Comparison of ENCODE assay signal across 14 cellular contexts in genomic region chr16:4386452-4386813, GRCh38. TPM values are rescaled to one million over a fixed set of nuclear protein-coding genes. Genes with fewer than 3 reads are reported as not detected.
DNase-seq lines count a peak whose midpoint lies in the region; TF ChIP-seq lines count a peak whose summit lies in the region.
"Had no signal": no experiment of that assay in that cellular context is flagged by ENCODE, and none has a peak within 500 bp of the region (broad histone marks: within the 10 kb centered on the region; RNA-seq: fewer than 3 reads in every experiment).

No MANE protein-coding gene starts in this region.

- H3K79me2 ChIP-seq in mammary epithelial cell (ENCODE audit: insufficient read depth, low read length), result no peaks in the 10 kb centered on the region

- TF ChIP-seq POLR2A in breast epithelium (IDR thresholded peaks at IDR 0.05), result no peak
- no peak for TF ChIP-seq POLR2A in uterus (IDR thresholded peaks at IDR 0.05)

- CTCF ChIA-PET in mammary epithelial cell (lab: Charles Lee; ENCODE audit: low non-redundant PET), result no interaction called here
- CTCF ChIA-PET in CD8-positive, alpha-beta memory T cell (lab: Charles Lee), result no interaction called here

- H3K27ac ChIP-seq in breast epithelium, result peak overlapping the region; percentile 66 to 85
- no peak overlapping the region for H3K27ac ChIP-seq in mammary epithelial cell (ENCODE audit: insufficient read depth, low read depth, low read length)
- no peak overlapping the region for H3K27ac ChIP-seq in endodermal cell (ENCODE audit: low read depth, low read length)
- H3K27ac ChIP-seq in mesodermal cell (ENCODE audit: low read depth, low read length, severe bottlenecking), result peak overlapping the region; percentile 29
- peak overlapping the region; percentile 65 to 68 for H3K27ac ChIP-seq in uterus
- no peak overlapping the region for H3K27ac ChIP-seq in CD8-positive, alpha-beta memory T cell (ENCODE audit: low read depth, low read length)
- H3K27ac ChIP-seq: PC-9 had no signal

- no TSS peak for BruUV-seq in mammary epithelial cell (replicated peaks; lab: Mats Ljungman, UMichigan)

- in situ Hi-C loops in mammary epithelial cell (cut with MboI; ENCODE audit: low sequenced_read_pairs in 2 of 2), result no loop called here

- TF ChIP-seq CTCF in breast epithelium (IDR thresholded peaks at IDR 0.05), result no peak
- no peak for TF ChIP-seq CTCF in mammary epithelial cell (conservative IDR thresholded peaks at IDR 0.05 in 1 of 2, IDR thresholded peaks at IDR 0.05 in 1 of 2; ENCODE audit: extremely low read depth in 1 of 2, insufficient read depth in 1 of 2, low read depth in 1 of 2, low read length in 2 of 2)
- no peak for TF ChIP-seq CTCF in endodermal cell (conservative IDR thresholded peaks at IDR 0.05)
- TF ChIP-seq CTCF in uterus (IDR thresholded peaks at IDR 0.05), result no peak

- H3K36me3 Mint-ChIP-seq in endodermal cell (ENCODE audit: low read depth), result no peaks in the 10 kb centered on the region
- peaks cover 0 to 85% (median 4%) of the 10 kb centered on the region in 3 donors for H3K36me3 Mint-ChIP-seq in CD8-positive, alpha-beta memory T cell
- H3K36me3 Mint-ChIP-seq: activated naive CD8-positive, alpha-beta T cell treated with anti-CD3 and anti-CD28 coated beads for 36 hours had no signal

- dilution Hi-C loops in mammary epithelial cell (cut with HindIII; ENCODE audit: low sequenced_read_pairs), result no loop called here

- H4K20me1 ChIP-seq in mammary epithelial cell (ENCODE audit: insufficient read depth, low read length), result no peaks in the 10 kb centered on the region

- no peak overlapping the region for H3K27ac Mint-ChIP-seq in endodermal cell
- H3K27ac Mint-ChIP-seq in CD8-positive, alpha-beta memory T cell, result peak overlapping the region in 4 of 8 donors; percentile 17 to 79 (median 44)

- H3K9me3 ChIP-seq in breast epithelium (no peaks in the 10 kb centered on the region), mammary epithelial cell (replicated peaks; ENCODE audit: insufficient read depth, low read length) (no peaks in the 10 kb centered on the region), endodermal cell (ENCODE audit: control insufficient read depth, low read length) (no peaks in the 10 kb centered on the region), mesodermal cell (ENCODE audit: control insufficient read depth, low read length) (no peaks in the 10 kb centered on the region), uterus (no peaks in the 10 kb centered on the region)
- no peaks in the 10 kb centered on the region for H3K9me3 ChIP-seq in CD8-positive, alpha-beta memory T cell (ENCODE audit: low read length)

- H3K4me3 Mint-ChIP-seq in endodermal cell, result no peak overlapping the region
- H3K4me3 Mint-ChIP-seq in CD8-positive, alpha-beta memory T cell, result peak overlapping the region in 1 of 7 donors; percentile 52
- H3K4me3 Mint-ChIP-seq: activated naive CD8-positive, alpha-beta T cell treated with anti-CD3 and anti-CD28 coated beads for 36 hours had no signal

- H3K4me2 ChIP-seq in mammary epithelial cell (ENCODE audit: insufficient read depth, low read depth, low read length), result no peak overlapping the region
- H3K4me2 ChIP-seq: PC-9 had no signal

- H3K9ac ChIP-seq in mammary epithelial cell (ENCODE audit: insufficient read depth, low read length) (no peak overlapping the region), endodermal cell (ENCODE audit: extremely low read depth, low read length, poor library complexity, severe bottlenecking) (no peak overlapping the region)

- H3K27me3 Mint-ChIP-seq in endodermal cell (ENCODE audit: insufficient read depth), result no peaks in the 10 kb centered on the region
- H3K27me3 Mint-ChIP-seq in CD8-positive, alpha-beta memory T cell, result no peaks in the 10 kb centered on the region
- H3K27me3 Mint-ChIP-seq: activated naive CD8-positive, alpha-beta T cell treated with anti-CD3 and anti-CD28 coated beads for 36 hours had no signal

- H3K36me3 ChIP-seq in breast epithelium (peaks cover 4% of the 10 kb centered on the region), mammary epithelial cell (ENCODE audit: insufficient read depth, low read length) (no peaks in the 10 kb centered on the region), endodermal cell (ENCODE audit: control insufficient read depth, insufficient read depth, low read length) (no peaks in the 10 kb centered on the region), mesodermal cell (ENCODE audit: control insufficient read depth, insufficient read depth, low read length) (peaks cover 25% of the 10 kb centered on the region), uterus (no peaks in the 10 kb centered on the region)
- peaks cover 31% of the 10 kb centered on the region for H3K36me3 ChIP-seq in CD8-positive, alpha-beta memory T cell (ENCODE audit: insufficient read depth, low read length)

- H3K4me1 ChIP-seq in breast epithelium, result peaks cover 4 to 15% of the 10 kb centered on the region in 2 donors
- H3K4me1 ChIP-seq in mammary epithelial cell (ENCODE audit: insufficient read depth, low read length), result peaks cover 9% of the 10 kb centered on the region
- H3K4me1 ChIP-seq in endodermal cell (ENCODE audit: control insufficient read depth, insufficient read depth, low read length), result no peaks in the 10 kb centered on the region
- H3K4me1 ChIP-seq in mesodermal cell (ENCODE audit: control insufficient read depth, insufficient read depth, low read length, poor library complexity, severe bottlenecking), result peaks cover 56% of the 10 kb centered on the region
- H3K4me1 ChIP-seq in uterus, result peaks cover 0 to 15% of the 10 kb centered on the region in 2 donors
- no peaks in the 10 kb centered on the region for H3K4me1 ChIP-seq in CD8-positive, alpha-beta memory T cell (ENCODE audit: insufficient read depth, low read length)

- 33% methylated on average over 1 of the region's 8 CpGs for WGBS in mammary epithelial cell (ENCODE audit: low coverage, missing lambda C conversion rate)
- 68 to 92% methylated on average over 3 to 8 of the region's 8 CpGs for WGBS in endodermal cell (ENCODE audit: insufficient coverage in 1 of 2, insufficient read length in 1 of 2), 2 experiments
- WGBS in mesodermal cell (ENCODE audit: insufficient coverage in 2 of 2), 2 experiments, result 81% methylated on average over 7 of the region's 8 CpGs

- H3K4me3 ChIP-seq in breast epithelium (no peak overlapping the region), mammary epithelial cell (replicated peaks in 1 of 3; ENCODE audit: insufficient read depth in 1 of 3, low read depth in 2 of 3, low read length in 3 of 3) (no peak overlapping the region), endodermal cell (ENCODE audit: low read length) (no peak overlapping the region), mesodermal cell (ENCODE audit: extremely low read depth, insufficient read depth, low read length, poor library complexity, severe bottlenecking) (no peak overlapping the region), uterus (no peak overlapping the region)
- no peak overlapping the region for H3K4me3 ChIP-seq in CD8-positive, alpha-beta memory T cell (ENCODE audit: low read length)
- H3K4me3 ChIP-seq: lung, PC-9 had no signal

- no peak overlapping the region for H2AFZ ChIP-seq in mammary epithelial cell (ENCODE audit: low read depth, low read length)
- H2AFZ ChIP-seq: PC-9 had no signal

- POLR2A ChIA-PET in CD8-positive, alpha-beta memory T cell (lab: Charles Lee), result no interaction called here

- intact Hi-C loops in breast epithelium (cut with DNase I; ENCODE audit: low total_unique reads) (no loop called here), mammary epithelial cell (cut with micrococcal nuclease) (no loop called here), uterus (cut with DNase I; ENCODE audit: low total_unique reads) (no loop called here)

- H3K27me3 ChIP-seq in breast epithelium, result no peaks in the 10 kb centered on the region
- no peaks in the 10 kb centered on the region for H3K27me3 ChIP-seq in mammary epithelial cell (ENCODE audit: insufficient read depth, low read length)
- no peaks in the 10 kb centered on the region for H3K27me3 ChIP-seq in endodermal cell (ENCODE audit: control insufficient read depth, insufficient read depth, low read length, poor library complexity, severe bottlenecking)
- H3K27me3 ChIP-seq in uterus, result no peaks in the 10 kb centered on the region
- H3K27me3 ChIP-seq in CD8-positive, alpha-beta memory T cell (ENCODE audit: insufficient read depth, low read length, poor library complexity, severe bottlenecking), result no peaks in the 10 kb centered on the region

- no peaks in the 10 kb centered on the region for H3K9me3 Mint-ChIP-seq in endodermal cell
- H3K9me3 Mint-ChIP-seq in CD8-positive, alpha-beta memory T cell, result peaks cover 0 to 2% (median 0%) of the 10 kb centered on the region in 5 donors
- H3K9me3 Mint-ChIP-seq: activated naive CD8-positive, alpha-beta T cell treated with anti-CD3 and anti-CD28 coated beads for 36 hours had no signal

- DNase-seq in breast epithelium (ENCODE audit: low spot score in 2 of 2), result no peak
- DNase-seq in mammary epithelial cell, result no peak
- DNase-seq in endodermal cell, result peak; percentile 46
- no peak for DNase-seq in uterus
- DNase-seq in mesenteric fat pad (ENCODE audit: low spot score), result no peak
- DNase-seq in CD8-positive, alpha-beta memory T cell, result no peak
- DNase-seq in C1 segment of cervical spinal cord (lab: John Stamatoyannopoulos, UW), result no peak
- DNase-seq: ACHN; activated naive CD8-positive, alpha-beta T cell treated with anti-CD3 and anti-CD28 coated beads for 36 hours; KG1; NCI-H2107; PC-9 had no signal

- H3K4me1 Mint-ChIP-seq in endodermal cell, result peaks cover 6% of the 10 kb centered on the region
- peaks cover 0 to 9% (median 2%) of the 10 kb centered on the region in 3 donors for H3K4me1 Mint-ChIP-seq in CD8-positive, alpha-beta memory T cell
- H3K4me1 Mint-ChIP-seq: activated naive CD8-positive, alpha-beta T cell treated with anti-CD3 and anti-CD28 coated beads for 36 hours had no signal

RNA-seq across cellular contexts. Expression of gene VASN, which starts 14.8 kb away (rescaled TPM):
- total RNA-seq in breast epithelium, result 10 to 100 TPM; 14.8 to 28.5 (median 16.1) TPM
- 10 to 100 TPM in 1 of 2 donors, 1 to 10 TPM in 1; 5.0 to 25.5 TPM for total RNA-seq in mammary epithelial cell
- 1.9 TPM for polyA plus RNA-seq in mammary epithelial cell
- polyA minus RNA-seq in mammary epithelial cell, result 0.67 TPM
- 10 to 100 TPM; 10.4 to 12.1 TPM for total RNA-seq in endodermal cell
- 11.5 TPM for polyA plus RNA-seq in endodermal cell (2013, experiment 1 of 2)
- 11.6 TPM for polyA plus RNA-seq in endodermal cell (2013, experiment 2 of 2)
- 29.4 TPM for polyA plus RNA-seq in mesodermal cell (2013, experiment 1 of 2)
- 26.3 TPM for polyA plus RNA-seq in mesodermal cell (2013, experiment 2 of 2)
- total RNA-seq in uterus, result 10 to 100 TPM in 3 of 4 donors, 1 to 10 TPM in 1; 3.6 to 49.0 (median 19.9) TPM
- total RNA-seq in mesenteric fat pad, result 26.6 TPM
- under 1 TPM in 1 of 2 experiments, not detected in 1; 0.31 TPM for total RNA-seq in CD8-positive, alpha-beta memory T cell
- not detected for polyA plus RNA-seq in CD8-positive, alpha-beta memory T cell

RNA-seq across cellular contexts. Expression of gene CORO7, which starts 30.0 kb away (rescaled TPM):
- 10 to 100 TPM; 19.7 to 25.9 (median 22.7) TPM for total RNA-seq in breast epithelium
- 10 to 100 TPM; 10.7 to 26.0 TPM for total RNA-seq in mammary epithelial cell
- 8.8 TPM for polyA plus RNA-seq in mammary epithelial cell
- polyA minus RNA-seq in mammary epithelial cell, result 36.2 TPM
- total RNA-seq in endodermal cell, result 10 to 100 TPM; 32.5 to 37.5 TPM
- polyA plus RNA-seq in endodermal cell (2013, experiment 1 of 2), result 17.2 TPM
- polyA plus RNA-seq in endodermal cell (2013, experiment 2 of 2), result 18.4 TPM
- polyA plus RNA-seq in mesodermal cell (2013, experiment 1 of 2), result 25.0 TPM
- 17.7 TPM for polyA plus RNA-seq in mesodermal cell (2013, experiment 2 of 2)
- 10 to 100 TPM; 13.8 to 52.1 (median 30.0) TPM for total RNA-seq in uterus
- 45.0 TPM for total RNA-seq in mesenteric fat pad
- total RNA-seq in CD8-positive, alpha-beta memory T cell, result 10 to 100 TPM; 92.0 to 96.3 TPM
- polyA plus RNA-seq in CD8-positive, alpha-beta memory T cell, result 129 TPM

RNA-seq across cellular contexts. Expression of gene PAM16, which starts 35.3 kb away (rescaled TPM):
- total RNA-seq in breast epithelium (10 to 100 TPM; 24.9 to 52.4 (median 49.9) TPM), mammary epithelial cell (10 to 100 TPM; 20.3 to 62.1 TPM), endodermal cell (10 to 100 TPM; 57.7 to 66.2 TPM), uterus (100 to 1,000 TPM in 1 of 4 donors, 10 to 100 TPM in 2, 1 to 10 TPM in 1; 8.9 to 438 (median 35.3) TPM), mesenteric fat pad (38.2 TPM)
- 41.2 TPM for polyA plus RNA-seq in mammary epithelial cell
- polyA minus RNA-seq in mammary epithelial cell, result 3.8 TPM
- polyA plus RNA-seq in endodermal cell (2013, experiment 1 of 2), result 57.2 TPM
- 62.4 TPM for polyA plus RNA-seq in endodermal cell (2013, experiment 2 of 2)
- polyA plus RNA-seq in mesodermal cell (2013, experiment 1 of 2), result 60.5 TPM
- polyA plus RNA-seq in mesodermal cell (2013, experiment 2 of 2), result 42.8 TPM
- 10 to 100 TPM; 66.6 to 70.2 TPM for total RNA-seq in CD8-positive, alpha-beta memory T cell
- polyA plus RNA-seq in CD8-positive, alpha-beta memory T cell, result 38.6 TPM

RNA-seq across cellular contexts. Expression of gene DNAJA3, which starts 39.2 kb away (rescaled TPM):
- total RNA-seq in breast epithelium, result 10 to 100 TPM; 32.6 to 54.2 (median 45.9) TPM
- 10 to 100 TPM; 52.7 to 70.4 TPM for total RNA-seq in mammary epithelial cell
- 55.6 TPM for polyA plus RNA-seq in mammary epithelial cell
- polyA minus RNA-seq in mammary epithelial cell, result 76.3 TPM
- total RNA-seq in endodermal cell, result 10 to 100 TPM; 37.4 to 38.5 TPM
- 33.2 TPM for polyA plus RNA-seq in endodermal cell (2013, experiment 1 of 2)
- 35.2 TPM for polyA plus RNA-seq in endodermal cell (2013, experiment 2 of 2)
- polyA plus RNA-seq in mesodermal cell (2013, experiment 1 of 2), result 35.8 TPM
- polyA plus RNA-seq in mesodermal cell (2013, experiment 2 of 2), result 34.8 TPM
- total RNA-seq in uterus, result 10 to 100 TPM; 13.8 to 44.9 (median 36.4) TPM
- 36.0 TPM for total RNA-seq in mesenteric fat pad
- 100 to 1,000 TPM; 104 to 108 TPM for total RNA-seq in CD8-positive, alpha-beta memory T cell
- polyA plus RNA-seq in CD8-positive, alpha-beta memory T cell, result 51.1 TPM

Comparison
In these comparisons a context has a peak if more than half of its experiments do, and no peak if none do; other contexts are left out.
1. H3K27ac ChIP-seq: peak in breast epithelium (2 of 2), mesodermal cell (single experiment) and uterus (2 of 2); none in mammary epithelial cell (single experiment), endodermal cell (single experiment) and CD8-positive, alpha-beta memory T cell (single experiment).